ENCODE assay signal across 1 cellular context in the genomic region with DNA sequence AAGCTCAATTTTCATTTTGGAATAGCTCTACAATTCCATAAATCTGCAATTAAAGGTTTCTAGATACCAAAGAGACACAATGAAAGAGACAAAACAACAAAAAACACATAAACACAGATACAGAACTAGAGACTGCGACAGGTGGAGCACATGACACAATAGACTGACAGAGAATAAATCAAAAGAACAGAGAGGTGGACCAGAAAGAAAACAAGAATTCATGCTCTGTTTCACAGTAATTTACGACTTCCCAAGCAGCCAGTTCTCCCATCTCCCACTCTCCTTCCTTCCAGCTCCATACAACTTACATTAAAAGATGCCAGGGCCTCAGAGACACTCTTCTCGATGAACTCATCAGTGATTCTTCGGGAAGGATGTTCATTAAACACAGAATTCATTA.
TF ChIP-seq lines count a peak whose summit lies in the region.

No MANE protein-coding gene starts in this region.

TF ChIP-seq in K562, 482 proteins besides CTCF, POLR2A, EP300 and RAD21:
- TF ChIP-seq HMG20A (CRISPR knock-in tag; conservative IDR thresholded peaks at IDR 0.05) (no peak), ETV5 (CRISPR knock-in tag; IDR thresholded peaks at IDR 0.05; ENCODE audit: low read depth) (no peak), ARID3B (CRISPR knock-in tag; IDR thresholded peaks at IDR 0.05; ENCODE audit: borderline replicate concordance) (no peak), SIN3B (IDR thresholded peaks at IDR 0.05; ENCODE audit: low read depth) (no peak), ZNF79 (CRISPR knock-in tag; IDR thresholded peaks at IDR 0.05; ENCODE audit: low read depth) (no peak), SRSF7 (optimal IDR thresholded peaks at IDR 0.05; ENCODE audit: low read depth, low read length) (no peak), PKNOX1 (IDR thresholded peaks at IDR 0.05) (peak; percentile 35; the same call in 1 of the 2 replicates), TEAD1 (CRISPR knock-in tag; IDR thresholded peaks at IDR 0.05) (no peak), MECOM (CRISPR knock-in tag; IDR thresholded peaks at IDR 0.05) (no peak), ZNF57 (CRISPR knock-in tag; IDR thresholded peaks at IDR 0.05) (no peak), RHOXF2B (CRISPR knock-in tag; conservative IDR thresholded peaks at IDR 0.05) (no peak), MEIS2 (IDR thresholded peaks at IDR 0.05; ENCODE audit: partially characterized antibody) (peak; percentile 32), CCAR2 (IDR thresholded peaks at IDR 0.05; ENCODE audit: low read depth, low read length) (no peak), ETS2 (tag; IDR thresholded peaks at IDR 0.05; ENCODE audit: borderline replicate concordance, poor library complexity, severe bottlenecking) (no peak), ERF (CRISPR knock-in tag; IDR thresholded peaks at IDR 0.05) (no peak), ARNT (IDR thresholded peaks at IDR 0.05) (no peak), ARID4B (CRISPR knock-in tag; IDR thresholded peaks at IDR 0.05) (no peak), NFYB (IDR thresholded peaks at IDR 0.05; ENCODE audit: extremely low read depth, insufficient read length) (no peak), ZNF253 (CRISPR knock-in tag; conservative IDR thresholded peaks at IDR 0.05) (no peak), PCBP1 (IDR thresholded peaks at IDR 0.05; ENCODE audit: low read depth, low read length, poor library complexity, severe bottlenecking) (no peak), TRIM28 (IDR thresholded peaks at IDR 0.05) (no peak)
- TF ChIP-seq, protein P1, sequence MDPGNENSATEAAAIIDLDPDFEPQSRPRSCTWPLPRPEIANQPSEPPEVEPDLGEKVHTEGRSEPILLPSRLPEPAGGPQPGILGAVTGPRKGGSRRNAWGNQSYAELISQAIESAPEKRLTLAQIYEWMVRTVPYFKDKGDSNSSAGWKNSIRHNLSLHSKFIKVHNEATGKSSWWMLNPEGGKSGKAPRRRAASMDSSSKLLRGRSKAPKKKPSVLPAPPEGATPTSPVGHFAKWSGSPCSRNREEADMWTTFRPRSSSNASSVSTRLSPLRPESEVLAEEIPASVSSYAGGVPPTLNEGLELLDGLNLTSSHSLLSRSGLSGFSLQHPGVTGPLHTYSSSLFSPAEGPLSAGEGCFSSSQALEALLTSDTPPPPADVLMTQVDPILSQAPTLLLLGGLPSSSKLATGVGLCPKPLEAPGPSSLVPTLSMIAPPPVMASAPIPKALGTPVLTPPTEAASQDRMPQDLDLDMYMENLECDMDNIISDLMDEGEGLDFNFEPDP (CRISPR knock-in tag; IDR thresholded peaks at IDR 0.05): no peak
- TF ChIP-seq, protein P2, sequence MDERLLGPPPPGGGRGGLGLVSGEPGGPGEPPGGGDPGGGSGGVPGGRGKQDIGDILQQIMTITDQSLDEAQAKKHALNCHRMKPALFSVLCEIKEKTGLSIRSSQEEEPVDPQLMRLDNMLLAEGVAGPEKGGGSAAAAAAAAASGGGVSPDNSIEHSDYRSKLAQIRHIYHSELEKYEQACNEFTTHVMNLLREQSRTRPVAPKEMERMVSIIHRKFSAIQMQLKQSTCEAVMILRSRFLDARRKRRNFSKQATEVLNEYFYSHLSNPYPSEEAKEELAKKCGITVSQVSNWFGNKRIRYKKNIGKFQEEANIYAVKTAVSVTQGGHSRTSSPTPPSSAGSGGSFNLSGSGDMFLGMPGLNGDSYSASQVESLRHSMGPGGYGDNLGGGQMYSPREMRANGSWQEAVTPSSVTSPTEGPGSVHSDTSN (CRISPR knock-in tag; IDR thresholded peaks at IDR 0.05; ENCODE audit: low read depth): no peak
- TF ChIP-seq, protein P2 (tag; conservative IDR thresholded peaks at IDR 0.05; ENCODE audit: low read depth): 0 out of 2 replicates have a peak, but pooled peaks have one; percentile 25
- TF ChIP-seq, protein P3, sequence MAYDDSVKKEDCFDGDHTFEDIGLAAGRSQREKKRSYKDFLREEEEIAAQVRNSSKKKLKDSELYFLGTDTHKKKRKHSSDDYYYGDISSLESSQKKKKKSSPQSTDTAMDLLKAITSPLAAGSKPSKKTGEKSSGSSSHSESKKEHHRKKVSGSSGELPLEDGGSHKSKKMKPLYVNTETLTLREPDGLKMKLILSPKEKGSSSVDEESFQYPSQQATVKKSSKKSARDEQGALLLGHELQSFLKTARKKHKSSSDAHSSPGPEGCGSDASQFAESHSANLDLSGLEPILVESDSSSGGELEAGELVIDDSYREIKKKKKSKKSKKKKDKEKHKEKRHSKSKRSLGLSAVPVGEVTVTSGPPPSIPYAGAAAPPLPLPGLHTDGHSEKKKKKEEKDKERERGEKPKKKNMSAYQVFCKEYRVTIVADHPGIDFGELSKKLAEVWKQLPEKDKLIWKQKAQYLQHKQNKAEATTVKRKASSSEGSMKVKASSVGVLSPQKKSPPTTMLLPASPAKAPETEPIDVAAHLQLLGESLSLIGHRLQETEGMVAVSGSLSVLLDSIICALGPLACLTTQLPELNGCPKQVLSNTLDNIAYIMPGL (CRISPR knock-in tag; IDR thresholded peaks at IDR 0.05): no peak
